8 cellular contexts compared by ENCODE assay signal in the genomic region with DNA sequence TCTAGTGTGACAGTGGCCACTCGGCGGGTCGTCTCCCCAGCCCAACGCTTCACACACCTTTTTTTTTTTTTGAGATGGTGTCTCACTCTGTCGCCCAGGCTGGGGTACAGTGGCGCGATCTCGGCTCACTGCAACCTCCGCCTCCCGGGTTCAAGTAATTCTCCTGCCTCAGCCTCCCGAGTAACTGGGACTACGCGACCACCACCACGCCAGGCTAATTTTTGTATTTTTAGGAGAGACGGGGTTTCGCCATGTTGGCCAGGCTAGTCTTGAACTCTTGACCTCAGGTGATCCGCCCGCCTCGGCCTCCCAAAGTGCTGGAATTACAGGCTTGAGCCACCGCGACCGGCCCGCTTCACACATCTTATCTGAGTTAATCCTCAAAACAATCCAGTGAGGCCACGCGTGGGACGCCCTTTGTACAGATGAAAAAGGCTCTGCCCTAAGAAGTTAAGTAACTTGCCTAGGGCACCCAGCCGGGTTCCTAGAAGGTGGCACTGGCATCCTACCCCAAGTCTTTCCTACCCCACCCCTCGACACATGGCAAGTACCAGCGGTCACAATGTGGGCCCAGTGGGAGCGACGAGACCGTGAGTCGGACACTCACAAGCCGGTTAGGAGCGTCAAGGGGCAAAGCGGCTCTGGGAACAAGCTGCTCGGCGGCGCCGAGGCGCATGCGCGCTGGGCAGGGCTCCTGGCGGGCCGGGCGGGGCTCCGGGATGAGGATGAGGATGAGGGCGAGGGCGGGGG. TPM values are rescaled to one million over a fixed set of nuclear protein-coding genes. Genes with fewer than 3 reads are reported as not detected.
A peak's percentile ranks its signal among the peaks of the same experiment; 100 is the strongest.
DNase-seq lines count a peak whose midpoint lies in the region; ATAC-seq and TF ChIP-seq lines count a peak whose summit lies in the region.
"Not testable (repeated sequence)": the region's sequence is repeated elsewhere in the genome, so short reads cannot be mapped to it uniquely, and the experiment has no call there.

No MANE protein-coding gene starts in this region.

- H3K4me1 ChIP-seq in ACC112 (ENCODE audit: control insufficient read depth, insufficient read depth, low read length, unreplicated experiment) (peaks cover 18% of the 10 kb centered on the region), GM23338 (ENCODE audit: insufficient read depth) (peaks cover 13% of the 10 kb centered on the region)
- not testable (repeated sequence) for H3K4me1 ChIP-seq in smooth muscle cell (ENCODE audit: low read depth)

- H3K36me3 ChIP-seq in ACC112 (ENCODE audit: insufficient read depth, low read length); GM23338 (ENCODE audit: insufficient read depth); smooth muscle cell (ENCODE audit: low read depth): not testable (repeated sequence)

- H3K4me3 ChIP-seq in ACC112 (ENCODE audit: low read depth, low read length) = peak overlapping the region; percentile 79
- H3K4me3 ChIP-seq in GM23338 = peak overlapping the region; percentile 64
- peak overlapping the region; percentile 46 for H3K4me3 ChIP-seq in smooth muscle cell

- peaks cover 18% of the 10 kb centered on the region for H3K4me1 Mint-ChIP-seq in GM23338
- peaks cover 52% of the 10 kb centered on the region for H3K4me1 Mint-ChIP-seq in activated CD8-positive, alpha-beta T cell treated with anti-CD3 and anti-CD28 coated beads for 36 hours (ENCODE audit: low read depth)
- H3K4me1 Mint-ChIP-seq in central memory CD8-positive, alpha-beta T cell = peaks cover 37% of the 10 kb centered on the region
- peaks cover 23% of the 10 kb centered on the region for H3K4me1 Mint-ChIP-seq in mesothelial cell of epicardium

- not testable (repeated sequence) for H3K27ac Mint-ChIP-seq in GM23338; activated CD8-positive, alpha-beta T cell treated with anti-CD3 and anti-CD28 coated beads for 36 hours; mesothelial cell of epicardium
- H3K27ac Mint-ChIP-seq in central memory CD8-positive, alpha-beta T cell (ENCODE audit: low read depth) = peak overlapping the region; percentile 38

- H3K9me2 ChIP-seq in GM23338 (ENCODE audit: insufficient read depth) = not testable (repeated sequence)

- intact Hi-C loops in activated CD8-positive, alpha-beta T cell treated with anti-CD3 and anti-CD28 coated beads for 36 hours (cut with micrococcal nuclease); Right ventricle myocardium superior (cut with DNase I): not testable (repeated sequence)

- peaks cover 13% of the 10 kb centered on the region for H3K36me3 Mint-ChIP-seq in GM23338 (ENCODE audit: low read depth)
- not testable (repeated sequence) for H3K36me3 Mint-ChIP-seq in activated CD8-positive, alpha-beta T cell treated with anti-CD3 and anti-CD28 coated beads for 36 hours (ENCODE audit: low read depth); mesothelial cell of epicardium
- H3K36me3 Mint-ChIP-seq in central memory CD8-positive, alpha-beta T cell (ENCODE audit: insufficient read depth) = peaks cover 31% of the 10 kb centered on the region

- H3K27ac ChIP-seq in ACC112 (ENCODE audit: low read depth, low read length); GM23338 (ENCODE audit: low read depth); smooth muscle cell (ENCODE audit: low read depth): not testable (repeated sequence)

- DNase-seq in GM23338 (ENCODE audit: low spot score) = peak; percentile 77
- DNase-seq in NCI-H774 (lab: John Stamatoyannopoulos, UW) = peak; percentile 44
- peak; percentile 57 for DNase-seq in activated CD8-positive, alpha-beta T cell treated with anti-CD3 and anti-CD28 coated beads for 36 hours
- not testable (repeated sequence) for DNase-seq in central memory CD8-positive, alpha-beta T cell (ENCODE audit: low spot score in 2 of 2)
- peak; percentile 84 for DNase-seq in Right ventricle myocardium superior
- peak; percentile 60 to 77 for DNase-seq in mesothelial cell of epicardium (ENCODE audit: low spot score in 2 of 2, unreplicated experiment in 2 of 2)
- DNase-seq in smooth muscle cell (lab: John Stamatoyannopoulos, UW; ENCODE audit: unreplicated experiment) = peak; percentile 29

- H3K4me2 ChIP-seq in GM23338 = peak overlapping the region; percentile 94
- H3K4me2 ChIP-seq in smooth muscle cell = peak overlapping the region; percentile 87

- CTCF ChIA-PET in activated CD8-positive, alpha-beta T cell treated with anti-CD3 and anti-CD28 coated beads for 36 hours (lab: Charles Lee) = interaction anchor here (1.1 to 4.9 kb wide), 13 partner anchors 9 to 122 kb away, joined by 5 to 60 read pairs (median 15); a partner anchor contains a TSS

- H2AFZ ChIP-seq in ACC112 (ENCODE audit: low read length, unreplicated experiment) (peak overlapping the region; percentile 70), GM23338 (peak overlapping the region; percentile 98)
- H2AFZ ChIP-seq in smooth muscle cell (ENCODE audit: low read depth) = not testable (repeated sequence)

- ATAC-seq in GM23338 = peak; percentile 29
- ATAC-seq in activated CD8-positive, alpha-beta T cell treated with anti-CD3 and anti-CD28 coated beads for 36 hours; central memory CD8-positive, alpha-beta T cell (replicated peaks; ENCODE audit: extremely low read depth, poor library complexity, severe bottlenecking): not testable (repeated sequence)
- ATAC-seq in Right ventricle myocardium superior (ENCODE audit: poor library complexity) = peak; percentile 60

- POLR2A ChIA-PET in activated CD8-positive, alpha-beta T cell treated with anti-CD3 and anti-CD28 coated beads for 36 hours (lab: Charles Lee) = interaction anchor here (0.8 to 19.8 kb wide), 7 partner anchors 9 to 30 kb away, joined by 3 to 308 read pairs (median 13); a partner anchor contains a TSS

- H3F3A ChIP-seq in GM23338 (replicated peaks; ENCODE audit: low read depth) = peaks cover 18% of the 10 kb centered on the region
- H3F3A ChIP-seq in smooth muscle cell (ENCODE audit: low read depth) = peaks cover 12% of the 10 kb centered on the region

- not testable (repeated sequence) for H3K79me2 ChIP-seq in ACC112 (ENCODE audit: control insufficient read depth, insufficient read depth, low read length, unreplicated experiment); GM23338 (replicated peaks; ENCODE audit: insufficient read depth); smooth muscle cell (ENCODE audit: low read depth)

- not testable (repeated sequence) for H3K9ac ChIP-seq in smooth muscle cell (ENCODE audit: low read depth)

- not testable (repeated sequence) for H3K9me3 Mint-ChIP-seq in GM23338; activated CD8-positive, alpha-beta T cell treated with anti-CD3 and anti-CD28 coated beads for 36 hours; central memory CD8-positive, alpha-beta T cell; mesothelial cell of epicardium

- WGBS in smooth muscle cell (ENCODE audit: low lambda C conversion rate) = 37% methylated on average over 49 of the region's 49 CpGs

- not testable (repeated sequence) for H3K9me3 ChIP-seq in smooth muscle cell (replicated peaks; ENCODE audit: low read depth)

- H3K4me3 Mint-ChIP-seq in GM23338 (peak overlapping the region; percentile 65), mesothelial cell of epicardium (peak overlapping the region; percentile 70)
- peak overlapping the region; percentile 62 for H3K4me3 Mint-ChIP-seq in activated CD8-positive, alpha-beta T cell treated with anti-CD3 and anti-CD28 coated beads for 36 hours
- not testable (repeated sequence) for H3K4me3 Mint-ChIP-seq in central memory CD8-positive, alpha-beta T cell

- H4K20me1 ChIP-seq in GM23338 (replicated peaks; ENCODE audit: insufficient read depth); smooth muscle cell (ENCODE audit: low read depth): not testable (repeated sequence)

- TF ChIP-seq CTCF in GM23338 (conservative IDR thresholded peaks at IDR 0.05; ENCODE audit: low read depth in 2 of 2); activated CD8-positive, alpha-beta T cell treated with anti-CD3 and anti-CD28 coated beads for 36 hours (IDR thresholded peaks at IDR 0.05); mesothelial cell of epicardium (IDR thresholded peaks at IDR 0.05; ENCODE audit: unreplicated experiment); smooth muscle cell (IDR thresholded peaks at IDR 0.05; ENCODE audit: borderline replicate concordance, insufficient read depth, poor library complexity, severe bottlenecking): not testable (repeated sequence)

- not testable (repeated sequence) for H3K27me3 ChIP-seq in ACC112 (ENCODE audit: insufficient read depth, low read length); GM23338 (ENCODE audit: insufficient read depth); smooth muscle cell (ENCODE audit: low read depth)

- H3K27me3 Mint-ChIP-seq in GM23338 (ENCODE audit: insufficient read depth, low read depth, poor library complexity) = peaks cover 22% of the 10 kb centered on the region
- not testable (repeated sequence) for H3K27me3 Mint-ChIP-seq in activated CD8-positive, alpha-beta T cell treated with anti-CD3 and anti-CD28 coated beads for 36 hours; central memory CD8-positive, alpha-beta T cell; mesothelial cell of epicardium (ENCODE audit: low read depth)

RNA-seq across cellular contexts. Expression of a gene that starts 5.2 kb away (rescaled TPM):
- 62.2 and 72.5 TPM in 2 replicates for total RNA-seq in GM23338 (2014; rRNA removed; shearing (Covaris generic))
- polyA plus RNA-seq in GM23338 (2016; fragmentation: Nextera tagmentation; extraction: Ambion mirVana) (19.5 and 21.7 TPM in 2 replicates), smooth muscle cell (38.9 and 42.5 TPM in 2 replicates)
- total RNA-seq in activated CD8-positive, alpha-beta T cell treated with anti-CD3 and anti-CD28 coated beads for 36 hours = 100 to 1,000 TPM; 303 to 305 TPM
- total RNA-seq in Right ventricle myocardium superior (53.4 TPM), mesothelial cell of epicardium (46.4 to 48.4 TPM (median 46.5 TPM) in 3 replicates), smooth muscle cell (18.5 and 22.2 TPM in 2 replicates)

RNA-seq across cellular contexts. Expression of a gene that starts 28.0 kb away (rescaled TPM):
- total RNA-seq in GM23338 (2014; rRNA removed; shearing (Covaris generic)) = 15.7 and 30.8 TPM in 2 replicates
- polyA plus RNA-seq in GM23338 (2016; fragmentation: Nextera tagmentation; extraction: Ambion mirVana) = 19.5 and 20.3 TPM in 2 replicates
- 10 to 100 TPM; 75.4 to 78.7 TPM for total RNA-seq in activated CD8-positive, alpha-beta T cell treated with anti-CD3 and anti-CD28 coated beads for 36 hours
- 11.6 TPM for total RNA-seq in Right ventricle myocardium superior
- total RNA-seq in mesothelial cell of epicardium = 71.3 to 78.5 TPM (median 76.5 TPM) in 3 replicates
- total RNA-seq in smooth muscle cell = 29.3 and 34.7 TPM in 2 replicates
- 52.0 and 63.2 TPM in 2 replicates for polyA plus RNA-seq in smooth muscle cell

RNA-seq across cellular contexts. Expression of a gene that starts 42.3 kb away (rescaled TPM):
- 40.0 and 45.8 TPM in 2 replicates for total RNA-seq in GM23338 (2014; rRNA removed; shearing (Covaris generic))
- 17.8 and 25.1 TPM in 2 replicates for polyA plus RNA-seq in GM23338 (2016; fragmentation: Nextera tagmentation; extraction: Ambion mirVana)
- 1 to 10 TPM; 7.4 to 9.1 TPM for total RNA-seq in activated CD8-positive, alpha-beta T cell treated with anti-CD3 and anti-CD28 coated beads for 36 hours
- total RNA-seq in Right ventricle myocardium superior = 12.1 TPM
- total RNA-seq in mesothelial cell of epicardium = 50.4 to 59.0 TPM (median 55.4 TPM) in 3 replicates
- 14.9 and 23.9 TPM in 2 replicates for total RNA-seq in smooth muscle cell
- polyA plus RNA-seq in smooth muscle cell = 29.3 and 47.5 TPM in 2 replicates
